9 cellular contexts compared by ENCODE assay signal in genomic region chr18:57137847-57138246, GRCh38. TPM values are rescaled to one million over a fixed set of nuclear protein-coding genes. Genes with fewer than 3 reads are reported as not detected.
"Had no signal": no experiment of that assay in that cellular context is flagged by ENCODE, and none has a peak within 500 bp of the region (broad histone marks: within the 10 kb centered on the region; RNA-seq: fewer than 3 reads in every experiment).

No MANE protein-coding gene starts in this region.

- DNase-seq: GDM1, GF-D8 had no signal

- ATAC-seq: GM12878 had no signal

- H3K4me3 ChIP-seq: GM12878 had no signal

- FAIRE-seq: G401.6, GM12878, GM12891, GM12892, GM18507, GM19239 had no signal

RNA-seq across cellular contexts. Expression of gene BOD1L2, which starts 9.0 kb away (rescaled TPM):
- total RNA-seq: G401, GM12878 had no signal
- polyA plus RNA-seq: GM12878 had no signal
